Comparison of ENCODE assay signal across 38 cellular contexts in genomic region chr3:76723366-76723765, GRCh38.
"Had no signal": no experiment of that assay in that cellular context is flagged by ENCODE, and none has a peak within 500 bp of the region (broad histone marks: within the 10 kb centered on the region; RNA-seq: fewer than 3 reads in every experiment).

No MANE protein-coding gene starts in this region.

- DNase-seq: activated CD4-positive, alpha-beta memory T cell treated with anti-CD3 and anti-CD28 coated beads, Interleukin-2, amount 10 ng/mL, durations not matched to agents 7 days and 5 days; activated CD4-positive, alpha-beta T cell treated with anti-CD3 and anti-CD28 coated beads for 1 hour; activated CD4-positive, alpha-beta T cell treated with anti-CD3 and anti-CD28 coated beads for 36 hours; activated CD4-positive, alpha-beta T cell treated with anti-CD3 and anti-CD28 coated beads for 48 hours; activated CD4-positive, alpha-beta T cell treated with anti-CD3 and anti-CD28 coated beads, Interleukin-2, amount 10 ng/mL, durations not matched to agents 7 days and 5 days; activated CD4-positive, alpha-beta T cell treated with anti-CD3 and anti-CD28 coated beads, Interleukin-2, amount 50 U/mL, for 48 hours; activated CD4-positive, CD25-positive, alpha-beta regulatory T cell; activated CD8-positive, alpha-beta memory T cell treated with anti-CD3 and anti-CD28 coated beads for 24 hours; activated CD8-positive, alpha-beta memory T cell treated with anti-CD3 and anti-CD28 coated beads, Interleukin-2, amount 10 ng/mL, durations not matched to agents 7 days and 5 days; activated CD8-positive, alpha-beta memory T cell treated with anti-CD3 and anti-CD28 coated beads, Interleukin-2, amount 50 U/mL, for 48 hours; activated CD8-positive, alpha-beta T cell treated with anti-CD3 and anti-CD28 coated beads, Interleukin-2, amount 10 ng/mL, durations not matched to agents 7 days and 5 days; activated effector memory CD4-positive, alpha-beta T cell treated with Interleukin-2 at 50 U/mL for 16 hours; activated gamma-delta T cell; activated naive CD4-positive, alpha-beta T cell treated with anti-CD3 and anti-CD28 coated beads, Interleukin-2, amount 10 ng/mL, durations not matched to agents 7 days and 5 days; activated naive CD4-positive, alpha-beta T cell treated with Interleukin-2 at 50 U/mL for 16 hours; activated naive CD8-positive, alpha-beta T cell treated with anti-CD3 and anti-CD28 coated beads, Interleukin-2, amount 10 ng/mL, durations not matched to agents 7 days and 5 days; activated naive CD8-positive, alpha-beta T cell treated with anti-CD3 and anti-CD28 coated beads, Interleukin-2, amount 50 U/mL, for 24 hours; activated T-cell treated with anti-CD3 and anti-CD28 coated beads, Interleukin-2, amount 50 U/mL, for 24 hours; activated T-cell treated with anti-CD3 and anti-CD28 coated beads, Interleukin-2, amount 50 U/mL, for 48 hours; amygdala; anterior cingulate cortex; caudate nucleus; cerebellar nuclear complex; T-helper 1 cell; T-helper 2 cell; T-helper 9 cell; WERI-Rb-1 had no signal

- H3K9me3 Mint-ChIP-seq: activated naive CD4-positive, alpha-beta T cell treated with anti-CD3 and anti-CD28 coated beads, Interleukin-2, amount 50 U/mL, for 24 hours; brain had no signal

- H3K9me3 ChIP-seq: ascending aorta had no signal

- H3K4me1 ChIP-seq: ascending aorta had no signal

- H3K36me3 Mint-ChIP-seq: activated CD8-positive, alpha-beta memory T cell treated with anti-CD3 and anti-CD28 coated beads, Interleukin-2, amount 10 ng/mL, durations not matched to agents 7 days and 5 days; activated naive CD4-positive, alpha-beta T cell treated with anti-CD3 and anti-CD28 coated beads, Interleukin-2, amount 10 ng/mL, durations not matched to agents 7 days and 5 days; activated naive CD4-positive, alpha-beta T cell treated with anti-CD3 and anti-CD28 coated beads, Interleukin-2, amount 50 U/mL, for 24 hours; activated naive CD8-positive, alpha-beta T cell; activated naive CD8-positive, alpha-beta T cell treated with anti-CD3 and anti-CD28 coated beads, Interleukin-2, amount 10 ng/mL, durations not matched to agents 7 days and 5 days; brain; WTC11 had no signal

- H3K27me3 ChIP-seq: ascending aorta, cardiac muscle cell had no signal

- ATAC-seq: activated CD4-positive, alpha-beta T cell treated with anti-CD3 and anti-CD28 coated beads for 36 hours; activated CD4-positive, CD25-positive, alpha-beta regulatory T cell treated with anti-CD3 and anti-CD28 coated beads, Interleukin-2, amount 50 U/mL, for 24 hours; activated CD8-positive, alpha-beta memory T cell treated with anti-CD3 and anti-CD28 coated beads, Interleukin-2, amount 10 ng/mL, durations not matched to agents 7 days and 5 days; activated CD8-positive, alpha-beta T cell treated with anti-CD3 and anti-CD28 coated beads, Interleukin-2, amount 10 ng/mL, durations not matched to agents 7 days and 5 days; activated naive CD8-positive, alpha-beta T cell treated with anti-CD3 and anti-CD28 coated beads, Interleukin-2, amount 50 U/mL, for 24 hours; WTC11 had no signal

- H3K4me1 Mint-ChIP-seq: activated CD4-positive, alpha-beta memory T cell treated with anti-CD3 and anti-CD28 coated beads, Interleukin-2, amount 10 ng/mL, durations not matched to agents 7 days and 5 days; activated CD4-positive, alpha-beta T cell treated with anti-CD3 and anti-CD28 coated beads for 36 hours; activated CD4-positive, alpha-beta T cell treated with anti-CD3 and anti-CD28 coated beads, Interleukin-2, amount 10 ng/mL, durations not matched to agents 7 days and 5 days; activated CD8-positive, alpha-beta memory T cell treated with anti-CD3 and anti-CD28 coated beads, Interleukin-2, amount 10 ng/mL, durations not matched to agents 7 days and 5 days; activated naive CD4-positive, alpha-beta T cell treated with anti-CD3 and anti-CD28 coated beads, Interleukin-2, amount 10 ng/mL, durations not matched to agents 7 days and 5 days; activated naive CD4-positive, alpha-beta T cell treated with anti-CD3 and anti-CD28 coated beads, Interleukin-2, amount 50 U/mL, for 24 hours; activated naive CD8-positive, alpha-beta T cell treated with anti-CD3 and anti-CD28 coated beads, Interleukin-2, amount 10 ng/mL, durations not matched to agents 7 days and 5 days; activated naive CD8-positive, alpha-beta T cell treated with anti-CD3 and anti-CD28 coated beads, Interleukin-2, amount 50 U/mL, for 24 hours; central memory CD8-positive, alpha-beta T cell had no signal

- H3K36me3 ChIP-seq: ascending aorta, cardiac muscle cell, WERI-Rb-1 had no signal

- H3K27ac ChIP-seq: ascending aorta, cardiac muscle cell, WERI-Rb-1 had no signal

- H3K27me3 Mint-ChIP-seq: activated CD4-positive, alpha-beta memory T cell treated with anti-CD3 and anti-CD28 coated beads, Interleukin-2, amount 10 ng/mL, durations not matched to agents 7 days and 5 days; activated CD4-positive, alpha-beta T cell treated with anti-CD3 and anti-CD28 coated beads for 36 hours; activated CD4-positive, alpha-beta T cell treated with anti-CD3 and anti-CD28 coated beads, Interleukin-2, amount 10 ng/mL, durations not matched to agents 7 days and 5 days; activated CD8-positive, alpha-beta memory T cell treated with anti-CD3 and anti-CD28 coated beads, Interleukin-2, amount 10 ng/mL, durations not matched to agents 7 days and 5 days; activated naive CD4-positive, alpha-beta T cell treated with anti-CD3 and anti-CD28 coated beads, Interleukin-2, amount 10 ng/mL, durations not matched to agents 7 days and 5 days; activated naive CD4-positive, alpha-beta T cell treated with anti-CD3 and anti-CD28 coated beads, Interleukin-2, amount 50 U/mL, for 24 hours; activated naive CD8-positive, alpha-beta T cell; activated naive CD8-positive, alpha-beta T cell treated with anti-CD3 and anti-CD28 coated beads, Interleukin-2, amount 10 ng/mL, durations not matched to agents 7 days and 5 days; activated naive CD8-positive, alpha-beta T cell treated with anti-CD3 and anti-CD28 coated beads, Interleukin-2, amount 50 U/mL, for 24 hours; activated T-cell treated with anti-CD3 and anti-CD28 coated beads, Interleukin-2, amount 50 U/mL, for 24 hours; brain; central memory CD8-positive, alpha-beta T cell had no signal

- H3K27ac Mint-ChIP-seq: activated CD4-positive, alpha-beta memory T cell treated with anti-CD3 and anti-CD28 coated beads, Interleukin-2, amount 10 ng/mL, durations not matched to agents 7 days and 5 days; activated CD4-positive, alpha-beta T cell treated with anti-CD3 and anti-CD28 coated beads for 36 hours; activated CD4-positive, alpha-beta T cell treated with anti-CD3 and anti-CD28 coated beads, Interleukin-2, amount 10 ng/mL, durations not matched to agents 7 days and 5 days; activated CD8-positive, alpha-beta memory T cell treated with anti-CD3 and anti-CD28 coated beads, Interleukin-2, amount 10 ng/mL, durations not matched to agents 7 days and 5 days; activated CD8-positive, alpha-beta T cell treated with anti-CD3 and anti-CD28 coated beads, Interleukin-2, amount 10 ng/mL, durations not matched to agents 7 days and 5 days; activated naive CD4-positive, alpha-beta T cell treated with anti-CD3 and anti-CD28 coated beads, Interleukin-2, amount 10 ng/mL, durations not matched to agents 7 days and 5 days; activated naive CD4-positive, alpha-beta T cell treated with anti-CD3 and anti-CD28 coated beads, Interleukin-2, amount 50 U/mL, for 24 hours; activated naive CD8-positive, alpha-beta T cell; activated naive CD8-positive, alpha-beta T cell treated with anti-CD3 and anti-CD28 coated beads, Interleukin-2, amount 10 ng/mL, durations not matched to agents 7 days and 5 days; activated naive CD8-positive, alpha-beta T cell treated with anti-CD3 and anti-CD28 coated beads, Interleukin-2, amount 50 U/mL, for 24 hours; activated T-cell treated with anti-CD3 and anti-CD28 coated beads, Interleukin-2, amount 50 U/mL, for 24 hours; activated T-helper 2 cell treated with anti-CD3 and anti-CD28 coated beads, Interferon-gamma antibody, Interleukin-2, Interleukin-4, amounts not matched to agents 10 μg/mL and 5 μg/mL and 100 μg/mL, durations not matched to agents 14 hours and 24 hours and 36 hours; brain; T-helper 1 cell treated with Interleukin-12 subunit alpha and Interleukin-12 subunit beta and Interleukin-4 antibody, amounts not matched to agents 30 μg/mL and 1 μg/mL, for 36 hours; T-helper 2 cell treated with Interferon-gamma antibody and Interleukin-4, amounts not matched to agents 5 μg/mL and 100 μg/mL, for 36 hours; WTC11 had no signal

- H3K4me3 ChIP-seq: ascending aorta, cardiac muscle cell had no signal

- H3K4me3 Mint-ChIP-seq: activated CD4-positive, alpha-beta memory T cell treated with anti-CD3 and anti-CD28 coated beads, Interleukin-2, amount 10 ng/mL, durations not matched to agents 7 days and 5 days; activated CD4-positive, alpha-beta T cell treated with anti-CD3 and anti-CD28 coated beads for 36 hours; activated CD4-positive, alpha-beta T cell treated with anti-CD3 and anti-CD28 coated beads, Interleukin-2, amount 10 ng/mL, durations not matched to agents 7 days and 5 days; activated CD8-positive, alpha-beta memory T cell treated with anti-CD3 and anti-CD28 coated beads, Interleukin-2, amount 10 ng/mL, durations not matched to agents 7 days and 5 days; activated CD8-positive, alpha-beta T cell treated with anti-CD3 and anti-CD28 coated beads, Interleukin-2, amount 10 ng/mL, durations not matched to agents 7 days and 5 days; activated naive CD4-positive, alpha-beta T cell treated with anti-CD3 and anti-CD28 coated beads, Interleukin-2, amount 10 ng/mL, durations not matched to agents 7 days and 5 days; activated naive CD4-positive, alpha-beta T cell treated with anti-CD3 and anti-CD28 coated beads, Interleukin-2, amount 50 U/mL, for 24 hours; activated naive CD8-positive, alpha-beta T cell; activated naive CD8-positive, alpha-beta T cell treated with anti-CD3 and anti-CD28 coated beads, Interleukin-2, amount 10 ng/mL, durations not matched to agents 7 days and 5 days; activated naive CD8-positive, alpha-beta T cell treated with anti-CD3 and anti-CD28 coated beads, Interleukin-2, amount 50 U/mL, for 24 hours; activated T-cell treated with anti-CD3 and anti-CD28 coated beads, Interleukin-2, amount 50 U/mL, for 24 hours; brain; central memory CD8-positive, alpha-beta T cell; T-helper 1 cell treated with Interleukin-12 subunit alpha and Interleukin-12 subunit beta and Interleukin-4 antibody, amounts not matched to agents 30 μg/mL and 1 μg/mL, for 36 hours; T-helper 2 cell treated with Interferon-gamma antibody and Interleukin-4, amounts not matched to agents 5 μg/mL and 100 μg/mL, for 36 hours; WTC11 had no signal
